14 cellular contexts compared by ENCODE assay signal in genomic region chr9:132584616-132585560, GRCh38. TPM values are rescaled to one million over a fixed set of nuclear protein-coding genes. Genes with fewer than 3 reads are reported as not detected.
DNase-seq lines count a peak whose midpoint lies in the region; ATAC-seq and TF ChIP-seq lines count a peak whose summit lies in the region.
"Had no signal": no experiment of that assay in that cellular context is flagged by ENCODE, and none has a peak within 500 bp of the region (broad histone marks: within the 10 kb centered on the region; RNA-seq: fewer than 3 reads in every experiment).

No MANE protein-coding gene starts in this region.

- H3K27ac ChIP-seq in vagina: no peak overlapping the region
- H3K27ac ChIP-seq: colonic mucosa, foreskin keratinocyte had no signal

- H3K36me3 Mint-ChIP-seq in brain (no peaks in the 10 kb centered on the region), nephron progenitor cell (ENCODE audit: low read depth) (no peaks in the 10 kb centered on the region)

- peaks cover 16% of the 10 kb centered on the region for H3K4me1 Mint-ChIP-seq in brain
- peaks cover 9% of the 10 kb centered on the region for H3K4me1 Mint-ChIP-seq in nephron progenitor cell

- TF ChIP-seq CTCF in AG10803 (conservative IDR thresholded peaks at IDR 0.05; ENCODE audit: low read length) (no peak), brain (conservative IDR thresholded peaks at IDR 0.05) (no peak), nephron progenitor cell (IDR thresholded peaks at IDR 0.05) (no peak), vagina (IDR thresholded peaks at IDR 0.05) (no peak)

- H3K4me1 ChIP-seq in vagina: peaks cover 22% of the 10 kb centered on the region
- H3K4me1 ChIP-seq: colonic mucosa, foreskin keratinocyte had no signal

- no peaks in the 10 kb centered on the region for H3K9me3 ChIP-seq in vagina
- H3K9me3 ChIP-seq: colonic mucosa had no signal

- H3K4me3 ChIP-seq in AG10803 (ENCODE audit: low read length): no peak overlapping the region
- H3K4me3 ChIP-seq in vagina: no peak overlapping the region
- H3K4me3 ChIP-seq: colonic mucosa had no signal

- H3K4me3 Mint-ChIP-seq in brain (peak overlapping the region in 4 of 5 experiments; percentile 18 to 71 (median 56)), nephron progenitor cell (no peak overlapping the region)

- H3K9me3 Mint-ChIP-seq in brain (peaks cover 0 to 3% (median 0%) of the 10 kb centered on the region in 5 experiments), nephron progenitor cell (no peaks in the 10 kb centered on the region)

- no peak for ATAC-seq in HG03196 (IDR thresholded peaks at IDR 0.05; ENCODE audit: unreplicated experiment)
- ATAC-seq in HG02798 (IDR thresholded peaks at IDR 0.05; ENCODE audit: poor library complexity, unreplicated experiment): no peak
- ATAC-seq: foreskin keratinocyte had no signal

- no peak for TF ChIP-seq POLR2A in vagina (IDR thresholded peaks at IDR 0.05)

- H3K36me3 ChIP-seq in vagina: no peaks in the 10 kb centered on the region
- H3K36me3 ChIP-seq: colonic mucosa had no signal

- H3K27me3 Mint-ChIP-seq in brain (peaks cover 97% of the 10 kb centered on the region), nephron progenitor cell (ENCODE audit: low read depth, poor library complexity) (peaks cover 100% of the 10 kb centered on the region)

- peak; percentile 12 for DNase-seq in AG10803 (ENCODE audit: low read depth)
- DNase-seq in HK-2 (ENCODE audit: unreplicated experiment): peak; percentile 44
- DNase-seq in iPS-NIHi7 (ENCODE audit: extremely low spot score): peak; percentile 46
- no peak for DNase-seq in nephron progenitor cell
- DNase-seq in vagina (ENCODE audit: extremely low spot score in 2 of 2): no peak
- DNase-seq: amniotic stem cell; colonic mucosa; foreskin keratinocyte; NCI-H1048; NCI-H2171 treated with DMSO at 0.1 percent for 48 hours; stimulated activated CD4-positive, alpha-beta T cell treated with anti-CD3 and anti-CD28 coated beads, Interleukin-15, amount 100 ng/mL, for 24 hours had no signal

- H3K27me3 ChIP-seq in vagina: peaks cover 29% of the 10 kb centered on the region

- peak overlapping the region in 3 of 5 experiments; percentile 42 to 73 (median 43) for H3K27ac Mint-ChIP-seq in brain
- no peak overlapping the region for H3K27ac Mint-ChIP-seq in nephron progenitor cell

- intact Hi-C loops in vagina (cut with DNase I): no loop called here

RNA-seq across cellular contexts. Expression of gene BARHL1, which starts 2.5 kb away (rescaled TPM):
- 14.4 TPM for polyA plus RNA-seq in brain (ENCODE audit: insufficient read depth, low read depth, low replicate concordance)
- not detected for total RNA-seq in vagina
- total RNA-seq: colonic mucosa, foreskin keratinocyte had no signal
- polyA plus RNA-seq: foreskin keratinocyte had no signal

Comparison
In these comparisons a context has a peak if more than half of its experiments do, and no peak if none do; other contexts are left out.
1. DNase-seq: peak in AG10803 (single experiment), HK-2 (single experiment) and iPS-NIHi7 (single experiment); none in nephron progenitor cell (single experiment) and vagina (0 of 2).